Comparison of ENCODE assay signal across 2 cellular contexts in genomic region chr3:13470894-13471574, GRCh38.
TF ChIP-seq lines count a peak whose summit lies in the region.

No MANE protein-coding gene starts in this region.

TF ChIP-seq in A549, 52 proteins besides CTCF, POLR2A, EP300 and RAD21 (continued from another document):
- TF ChIP-seq BCL3 (IDR thresholded peaks at IDR 0.05) (no peak), PBX3 (IDR thresholded peaks at IDR 0.05) (no peak), CBX2 (IDR thresholded peaks at IDR 0.05; ENCODE audit: borderline replicate concordance, low read depth) (no peak)
- TF ChIP-seq, protein P1, sequence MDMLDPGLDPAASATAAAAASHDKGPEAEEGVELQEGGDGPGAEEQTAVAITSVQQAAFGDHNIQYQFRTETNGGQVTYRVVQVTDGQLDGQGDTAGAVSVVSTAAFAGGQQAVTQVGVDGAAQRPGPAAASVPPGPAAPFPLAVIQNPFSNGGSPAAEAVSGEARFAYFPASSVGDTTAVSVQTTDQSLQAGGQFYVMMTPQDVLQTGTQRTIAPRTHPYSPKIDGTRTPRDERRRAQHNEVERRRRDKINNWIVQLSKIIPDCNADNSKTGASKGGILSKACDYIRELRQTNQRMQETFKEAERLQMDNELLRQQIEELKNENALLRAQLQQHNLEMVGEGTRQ (IDR thresholded peaks at IDR 0.05) = no peak

TF ChIP-seq in liver, 16 proteins besides CTCF, POLR2A, EP300 and RAD21 (continued from another document):
- peak; percentile 68 for TF ChIP-seq REST (IDR thresholded peaks at IDR 0.05)
- peak; percentile 67 for TF ChIP-seq YY1 (IDR thresholded peaks at IDR 0.05)
- peak; percentile 55 for TF ChIP-seq MAX (IDR thresholded peaks at IDR 0.05)
- peak; percentile 69 to 90 for TF ChIP-seq RXRA (IDR thresholded peaks at IDR 0.05)
- peak in 1 of 2 donors; percentile 86 for TF ChIP-seq EGR1 (IDR thresholded peaks at IDR 0.05; ENCODE audit: low read depth in 2 of 2)
- peak; percentile 98 for TF ChIP-seq SP1 (IDR thresholded peaks at IDR 0.05)
- no peak for TF ChIP-seq TAF1 (conservative IDR thresholded peaks at IDR 0.05)
- TF ChIP-seq ATF3 (IDR thresholded peaks at IDR 0.05) = peak; percentile 60
- peak; percentile 55 for TF ChIP-seq NR2F2 (IDR thresholded peaks at IDR 0.05)
- TF ChIP-seq HNF4A (conservative IDR thresholded peaks at IDR 0.05) = peak; percentile 92 to 97
